In the genomic region with DNA sequence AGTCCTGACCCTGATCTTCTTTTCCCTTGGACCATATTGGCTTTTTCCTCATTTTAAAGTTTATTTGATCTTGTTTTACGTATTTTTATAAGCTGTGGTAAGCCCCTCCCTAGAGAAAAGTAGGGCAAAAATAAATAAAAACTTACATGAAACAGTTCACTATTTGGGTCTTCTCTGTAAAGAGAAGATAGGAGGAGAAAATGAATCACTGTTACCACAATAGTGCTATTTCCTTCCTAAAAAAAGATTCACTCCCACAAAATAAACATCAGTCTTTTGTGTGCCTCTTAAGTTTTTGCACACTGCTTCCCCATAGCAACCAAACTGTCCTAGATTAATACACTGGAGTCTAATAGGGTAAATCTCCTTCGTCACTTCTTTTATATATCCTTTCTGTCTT, we compare ENCODE assay signal across 2 cellular contexts.
TF ChIP-seq lines count a peak whose summit lies in the region.

No MANE protein-coding gene starts in this region.

TF ChIP-seq in HEK293, 187 proteins besides CTCF, POLR2A, EP300 and RAD21 (continued from another document):
- TF ChIP-seq, protein P1, sequence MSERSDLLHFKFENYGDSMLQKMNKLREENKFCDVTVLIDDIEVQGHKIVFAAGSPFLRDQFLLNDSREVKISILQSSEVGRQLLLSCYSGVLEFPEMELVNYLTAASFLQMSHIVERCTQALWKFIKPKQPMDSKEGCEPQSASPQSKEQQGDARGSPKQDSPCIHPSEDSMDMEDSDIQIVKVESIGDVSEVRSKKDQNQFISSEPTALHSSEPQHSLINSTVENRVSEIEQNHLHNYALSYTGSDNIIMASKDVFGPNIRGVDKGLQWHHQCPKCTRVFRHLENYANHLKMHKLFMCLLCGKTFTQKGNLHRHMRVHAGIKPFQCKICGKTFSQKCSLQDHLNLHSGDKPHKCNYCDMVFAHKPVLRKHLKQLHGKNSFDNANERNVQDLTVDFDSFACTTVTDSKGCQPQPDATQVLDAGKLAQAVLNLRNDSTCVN (tag by site-specific recombination; optimal IDR thresholded peaks at IDR 0.05): no peak
- TF ChIP-seq, protein P2, sequence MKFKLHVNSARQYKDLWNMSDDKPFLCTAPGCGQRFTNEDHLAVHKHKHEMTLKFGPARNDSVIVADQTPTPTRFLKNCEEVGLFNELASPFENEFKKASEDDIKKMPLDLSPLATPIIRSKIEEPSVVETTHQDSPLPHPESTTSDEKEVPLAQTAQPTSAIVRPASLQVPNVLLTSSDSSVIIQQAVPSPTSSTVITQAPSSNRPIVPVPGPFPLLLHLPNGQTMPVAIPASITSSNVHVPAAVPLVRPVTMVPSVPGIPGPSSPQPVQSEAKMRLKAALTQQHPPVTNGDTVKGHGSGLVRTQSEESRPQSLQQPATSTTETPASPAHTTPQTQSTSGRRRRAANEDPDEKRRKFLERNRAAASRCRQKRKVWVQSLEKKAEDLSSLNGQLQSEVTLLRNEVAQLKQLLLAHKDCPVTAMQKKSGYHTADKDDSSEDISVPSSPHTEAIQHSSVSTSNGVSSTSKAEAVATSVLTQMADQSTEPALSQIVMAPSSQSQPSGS (tag by site-specific recombination; IDR thresholded peaks at IDR 0.05; ENCODE audit: low read depth): no peak
TF ChIP-seq in HEK293: peak in this region for 2.

TF ChIP-seq in SK-N-SH, 30 proteins besides CTCF, POLR2A, EP300 and RAD21 (continued from another document):
- TF ChIP-seq, protein P3, sequence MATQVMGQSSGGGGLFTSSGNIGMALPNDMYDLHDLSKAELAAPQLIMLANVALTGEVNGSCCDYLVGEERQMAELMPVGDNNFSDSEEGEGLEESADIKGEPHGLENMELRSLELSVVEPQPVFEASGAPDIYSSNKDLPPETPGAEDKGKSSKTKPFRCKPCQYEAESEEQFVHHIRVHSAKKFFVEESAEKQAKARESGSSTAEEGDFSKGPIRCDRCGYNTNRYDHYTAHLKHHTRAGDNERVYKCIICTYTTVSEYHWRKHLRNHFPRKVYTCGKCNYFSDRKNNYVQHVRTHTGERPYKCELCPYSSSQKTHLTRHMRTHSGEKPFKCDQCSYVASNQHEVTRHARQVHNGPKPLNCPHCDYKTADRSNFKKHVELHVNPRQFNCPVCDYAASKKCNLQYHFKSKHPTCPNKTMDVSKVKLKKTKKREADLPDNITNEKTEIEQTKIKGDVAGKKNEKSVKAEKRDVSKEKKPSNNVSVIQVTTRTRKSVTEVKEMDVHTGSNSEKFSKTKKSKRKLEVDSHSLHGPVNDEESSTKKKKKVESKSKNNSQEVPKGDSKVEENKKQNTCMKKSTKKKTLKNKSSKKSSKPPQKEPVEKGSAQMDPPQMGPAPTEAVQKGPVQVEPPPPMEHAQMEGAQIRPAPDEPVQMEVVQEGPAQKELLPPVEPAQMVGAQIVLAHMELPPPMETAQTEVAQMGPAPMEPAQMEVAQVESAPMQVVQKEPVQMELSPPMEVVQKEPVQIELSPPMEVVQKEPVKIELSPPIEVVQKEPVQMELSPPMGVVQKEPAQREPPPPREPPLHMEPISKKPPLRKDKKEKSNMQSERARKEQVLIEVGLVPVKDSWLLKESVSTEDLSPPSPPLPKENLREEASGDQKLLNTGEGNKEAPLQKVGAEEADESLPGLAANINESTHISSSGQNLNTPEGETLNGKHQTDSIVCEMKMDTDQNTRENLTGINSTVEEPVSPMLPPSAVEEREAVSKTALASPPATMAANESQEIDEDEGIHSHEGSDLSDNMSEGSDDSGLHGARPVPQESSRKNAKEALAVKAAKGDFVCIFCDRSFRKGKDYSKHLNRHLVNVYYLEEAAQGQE (IDR thresholded peaks at IDR 0.05; ENCODE audit: low read depth, low read length): no peak
- TF ChIP-seq POLR2AphosphoS5 (IDR thresholded peaks at IDR 0.05; ENCODE audit: low read depth, low read length): no peak
- no peak for TF ChIP-seq CHD2 (IDR thresholded peaks at IDR 0.05; ENCODE audit: low read length, partially characterized antibody)
- TF ChIP-seq RCOR1 (IDR thresholded peaks at IDR 0.05; ENCODE audit: low read length): no peak
- TF ChIP-seq GATA2 (CRISPR knock-in tag; IDR thresholded peaks at IDR 0.05): no peak
- no peak for TF ChIP-seq EZH2phosphoT487 (IDR thresholded peaks at IDR 0.05; ENCODE audit: borderline replicate concordance, low read depth)
- TF ChIP-seq, protein P4, sequence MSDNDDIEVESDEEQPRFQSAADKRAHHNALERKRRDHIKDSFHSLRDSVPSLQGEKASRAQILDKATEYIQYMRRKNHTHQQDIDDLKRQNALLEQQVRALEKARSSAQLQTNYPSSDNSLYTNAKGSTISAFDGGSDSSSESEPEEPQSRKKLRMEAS (IDR thresholded peaks at IDR 0.05; ENCODE audit: low read depth): no peak
